20 cellular contexts compared by ENCODE assay signal in the genomic region with DNA sequence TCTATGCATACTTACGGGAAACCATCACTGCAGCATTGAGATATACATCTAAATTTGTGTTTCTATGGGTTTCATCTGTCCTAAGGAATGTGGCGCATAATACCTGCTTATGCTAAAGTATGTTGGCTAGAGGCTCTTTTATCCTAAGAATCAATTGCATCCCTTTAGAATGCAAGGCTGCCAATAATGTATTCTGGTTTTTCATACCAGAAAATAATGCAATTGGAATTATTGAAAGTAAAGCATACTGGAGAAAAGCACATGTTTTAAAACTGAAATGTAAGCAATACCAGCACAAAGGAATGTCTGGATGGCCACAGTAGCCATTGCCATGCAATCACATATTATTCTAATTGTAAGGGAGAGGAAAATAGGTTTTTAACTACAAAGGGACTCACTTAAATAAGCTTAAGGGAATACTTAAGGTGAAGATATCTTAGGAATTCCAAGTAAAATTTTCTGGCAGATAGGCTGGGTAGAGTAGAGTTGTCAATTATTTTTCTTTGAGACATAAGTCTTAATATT.
"Had no signal": no experiment of that assay in that cellular context is flagged by ENCODE, and none has a peak within 500 bp of the region (broad histone marks: within the 10 kb centered on the region; RNA-seq: fewer than 3 reads in every experiment).

No MANE protein-coding gene starts in this region.

- H3K27ac ChIP-seq: brain microvascular endothelial cell, right atrium auricular region, tibial artery, uterus had no signal

- H3K27me3 ChIP-seq: brain microvascular endothelial cell, right atrium auricular region, tibial artery, uterus had no signal

- H3K9me3 Mint-ChIP-seq: activated T-cell treated with anti-CD3 and anti-CD28 coated beads, Interleukin-2, amount 50 U/mL, for 72 hours; central memory CD8-positive, alpha-beta T cell; naive thymus-derived CD8-positive, alpha-beta T cell had no signal

- ATAC-seq: activated CD8-positive, alpha-beta T cell treated with anti-CD3 and anti-CD28 coated beads, Interleukin-2, amount 10 ng/mL, durations not matched to agents 7 days and 5 days; activated T-cell treated with anti-CD3 and anti-CD28 coated beads, Interleukin-2, amount 50 U/mL, for 72 hours; naive thymus-derived CD8-positive, alpha-beta T cell; T-helper 17 cell had no signal

- H3K36me3 ChIP-seq: brain microvascular endothelial cell, right atrium auricular region, tibial artery, uterus had no signal

- H3K27me3 Mint-ChIP-seq: activated naive CD8-positive, alpha-beta T cell; central memory CD8-positive, alpha-beta T cell; T-helper 17 cell had no signal

- H3K4me3 Mint-ChIP-seq: activated CD8-positive, alpha-beta T cell treated with anti-CD3 and anti-CD28 coated beads, Interleukin-2, amount 10 ng/mL, durations not matched to agents 7 days and 5 days; activated naive CD8-positive, alpha-beta T cell; activated T-cell treated with anti-CD3 and anti-CD28 coated beads, Interleukin-2, amount 50 U/mL, for 72 hours; central memory CD8-positive, alpha-beta T cell; naive thymus-derived CD8-positive, alpha-beta T cell; T-helper 17 cell had no signal

- H3K4me3 ChIP-seq: right atrium auricular region, tibial artery, uterus had no signal

- H3K9me3 ChIP-seq: right atrium auricular region, tibial artery, uterus had no signal

- DNase-seq: activated CD4-positive, alpha-beta T cell treated with anti-CD3 and anti-CD28 coated beads for 4 hours; activated CD8-positive, alpha-beta memory T cell treated with anti-CD3 and anti-CD28 coated beads, Interleukin-2, amount 50 U/mL, for 4 hours; activated CD8-positive, alpha-beta T cell treated with anti-CD3 and anti-CD28 coated beads, Interleukin-2, amount 10 ng/mL, durations not matched to agents 7 days and 5 days; activated gamma-delta T cell; activated T-cell treated with anti-CD3 and anti-CD28 coated beads, Interleukin-2, amount 50 U/mL, for 72 hours; brain microvascular endothelial cell; effector CD8-positive, alpha-beta T cell; head of caudate nucleus; mammary epithelial cell; naive thymus-derived CD8-positive, alpha-beta T cell; nucleus accumbens; stimulated activated CD4-positive, alpha-beta T cell treated with anti-CD3 and anti-CD28 coated beads, Interleukin-15, amount 100 ng/mL, for 24 hours; stimulated activated CD4-positive, alpha-beta T cell treated with anti-CD3 and anti-CD28 coated beads, Interleukin-4, amount 100 ng/mL, for 1 hour; stimulated activated naive CD4-positive, alpha-beta T cell; T-helper 17 cell; tibial artery; uterus had no signal

- H3K27ac Mint-ChIP-seq: activated CD8-positive, alpha-beta T cell treated with anti-CD3 and anti-CD28 coated beads, Interleukin-2, amount 10 ng/mL, durations not matched to agents 7 days and 5 days; activated naive CD8-positive, alpha-beta T cell; activated T-cell treated with anti-CD3 and anti-CD28 coated beads, Interleukin-2, amount 50 U/mL, for 72 hours; naive thymus-derived CD8-positive, alpha-beta T cell; T-helper 17 cell had no signal

- H3K4me1 Mint-ChIP-seq: central memory CD8-positive, alpha-beta T cell; naive thymus-derived CD8-positive, alpha-beta T cell; T-helper 17 cell had no signal

- H3K4me1 ChIP-seq: right atrium auricular region, tibial artery, uterus had no signal

- H3K36me3 Mint-ChIP-seq: activated naive CD8-positive, alpha-beta T cell; naive thymus-derived CD8-positive, alpha-beta T cell had no signal
